ENCODE assay signal across 8 cellular contexts in genomic region chr2:87076253-87077027, GRCh38. TPM values are rescaled to one million over a fixed set of nuclear protein-coding genes. Genes with fewer than 3 reads are reported as not detected.
DNase-seq lines count a peak whose midpoint lies in the region; ATAC-seq and TF ChIP-seq lines count a peak whose summit lies in the region.
"Not testable (repeated sequence)": the region's sequence is repeated elsewhere in the genome, so short reads cannot be mapped to it uniquely, and the experiment has no call there.

No MANE protein-coding gene starts in this region.

- ATAC-seq in GM18868 (IDR thresholded peaks at IDR 0.05; ENCODE audit: unreplicated experiment) (peak; percentile 89), HG02938 (IDR thresholded peaks at IDR 0.05; ENCODE audit: unreplicated experiment) (peak; percentile 89)

- CTCF ChIA-PET in OCI-LY7 (lab: Charles Lee; ENCODE audit: unreplicated experiment), result not testable (repeated sequence)

- intact Hi-C loops in OCI-LY7 (cut with micrococcal nuclease; ENCODE audit: unreplicated experiment), result not testable (repeated sequence)

- H2AFZ ChIP-seq in ACC112 (ENCODE audit: low read length, unreplicated experiment), result peak overlapping the region; percentile 60
- peak overlapping the region; percentile 69; the same call in 1 of the 2 replicates for H2AFZ ChIP-seq in OCI-LY7 (ENCODE audit: low read length)

- H3K4me3 ChIP-seq in ACC112 (ENCODE audit: low read depth, low read length), result peak overlapping the region; percentile 78
- peak overlapping the region; percentile 78 for H3K4me3 ChIP-seq in OCI-LY7 (ENCODE audit: low read depth, low read length, poor library complexity, severe bottlenecking)

- peak overlapping the region; percentile 76 for H3K27ac ChIP-seq in ACC112 (ENCODE audit: low read depth, low read length)
- H3K27ac ChIP-seq in OCI-LY7 (ENCODE audit: low read depth, low read length, poor library complexity, severe bottlenecking), result peak overlapping the region; percentile 72

- H3K27me3 ChIP-seq in ACC112 (ENCODE audit: insufficient read depth, low read length), result not testable (repeated sequence)

- not testable (repeated sequence) for H3K36me3 ChIP-seq in ACC112 (ENCODE audit: insufficient read depth, low read length); OCI-LY7 (ENCODE audit: insufficient read depth, low read length)

- H3K4me2 ChIP-seq in OCI-LY7 (ENCODE audit: low read length), result peak overlapping the region; percentile 51; the same call in 1 of the 2 replicates

- not testable (repeated sequence) for BruUV-seq in OCI-LY7 (replicated peaks; lab: Mats Ljungman, UMichigan)

- not testable (repeated sequence) for H3K9me2 ChIP-seq in OCI-LY7 (ENCODE audit: insufficient read depth, low read length)

- not testable (repeated sequence) for H3K4me1 ChIP-seq in ACC112 (ENCODE audit: control insufficient read depth, insufficient read depth, low read length, unreplicated experiment); OCI-LY7 (ENCODE audit: insufficient read depth, low read length, poor library complexity, severe bottlenecking)

- H3K9me3 ChIP-seq in OCI-LY7 (ENCODE audit: low read length), result not testable (repeated sequence)

- POLR2A ChIA-PET in OCI-LY7 (lab: Charles Lee), result not testable (repeated sequence)

- not testable (repeated sequence) for TF ChIP-seq CTCF in OCI-LY7 (conservative IDR thresholded peaks at IDR 0.05; ENCODE audit: low read length)

- DNase-seq in OCI-LY7 (ENCODE audit: low spot score), result peak; percentile 92
- peak; percentile 90 to 93 for DNase-seq in activated T-cell treated with anti-CD3 and anti-CD28 coated beads, Interleukin-2, amount 50 U/mL, for 48 hours
- DNase-seq in epidermal melanocyte (ENCODE audit: insufficient read length, low spot score), result peak; percentile 16
- peak; percentile 92 to 94 for DNase-seq in lung microvascular endothelial cell (ENCODE audit: low read depth in 2 of 2)
- peak; percentile 72 to 88 for DNase-seq in stimulated activated CD4-positive, alpha-beta T cell treated with anti-CD3 and anti-CD28 coated beads, Interleukin-1b, Interleukin-23, amount 100 ng/mL, for 4 hours (ENCODE audit: low read depth in 2 of 2)

- H4K20me1 ChIP-seq in OCI-LY7 (ENCODE audit: insufficient read depth, low read length), result not testable (repeated sequence)

- H3K79me2 ChIP-seq in ACC112 (ENCODE audit: control insufficient read depth, insufficient read depth, low read length, unreplicated experiment) (peaks cover 10% of the 10 kb centered on the region), OCI-LY7 (ENCODE audit: insufficient read depth, low read depth, low read length) (peaks cover 11% of the 10 kb centered on the region; the same call in 1 of the 2 replicates)

RNA-seq across cellular contexts. Expression of gene PLGLB1, which starts 54.8 kb away (rescaled TPM):
- total RNA-seq in OCI-LY7 (2014; rRNA removed; shearing (Covaris generic)), result 1.8 and 3.3 TPM in 2 replicates
- total RNA-seq in OCI-LY7 (2022) (3.6 and 3.9 TPM in 2 replicates), lung microvascular endothelial cell (0.22 and 1.4 TPM in 2 replicates)

Comparison
In these comparisons a context has a peak if more than half of its experiments do, and no peak if none do; other contexts are left out.
1. Peak in every context shown above with its lines: DNase-seq, ATAC-seq, H3K4me3 ChIP-seq and H3K27ac ChIP-seq.
2. DNase-seq: peak in every context shown above with its lines; median percentile 93 in lung microvascular endothelial cell; 92 in OCI-LY7; 92 in activated T-cell treated with anti-CD3 and anti-CD28 coated beads, Interleukin-2, amount 50 U/mL, for 48 hours; 80 in stimulated activated CD4-positive, alpha-beta T cell treated with anti-CD3 and anti-CD28 coated beads, Interleukin-1b, Interleukin-23, amount 100 ng/mL, for 4 hours; 16 in epidermal melanocyte.